Comparison of ENCODE assay signal across 1 cellular context in the genomic region with DNA sequence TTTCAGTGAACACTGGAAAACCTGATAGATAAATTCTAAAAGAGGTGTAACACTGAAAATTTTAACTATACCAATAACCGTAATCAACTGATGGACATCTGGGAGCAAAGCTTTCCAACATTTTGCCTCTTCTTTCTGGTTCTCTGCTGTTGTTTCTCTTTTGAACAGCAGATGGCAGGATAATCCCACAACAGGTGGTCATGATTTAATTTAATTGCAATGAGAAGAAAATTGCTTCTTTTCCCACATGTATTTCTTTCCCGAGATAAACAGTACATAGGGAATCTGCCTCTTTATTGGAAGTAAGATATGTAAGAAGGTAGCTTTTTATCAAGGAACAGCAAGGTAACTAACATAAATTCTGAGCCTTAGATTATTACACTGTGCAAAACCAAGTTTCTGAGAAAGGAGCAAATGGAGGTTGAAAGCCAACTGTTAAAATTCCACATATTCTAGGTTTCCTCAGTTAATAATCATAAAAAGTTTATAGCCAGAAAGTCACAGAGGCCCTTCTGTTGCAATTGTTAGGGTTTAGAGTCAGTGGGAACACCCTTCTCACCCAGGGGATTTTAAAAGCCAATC.
TF ChIP-seq lines count a peak whose summit lies in the region.

No MANE protein-coding gene starts in this region.

TF ChIP-seq in K562, 482 proteins besides CTCF, POLR2A, EP300 and RAD21 (continued from another document and continues in another):
- no peak for TF ChIP-seq HDAC6 (IDR thresholded peaks at IDR 0.05; ENCODE audit: low read depth, low read length)
- TF ChIP-seq STAG1 (CRISPR knock-in tag; IDR thresholded peaks at IDR 0.05; ENCODE audit: borderline replicate concordance): peak; percentile 41; the same call in 1 of the 2 replicates
- no peak for TF ChIP-seq SMAD4 (CRISPR knock-in tag; conservative IDR thresholded peaks at IDR 0.05)
- TF ChIP-seq ZNF140 (CRISPR knock-in tag; IDR thresholded peaks at IDR 0.05): no peak
- TF ChIP-seq, protein P1, sequence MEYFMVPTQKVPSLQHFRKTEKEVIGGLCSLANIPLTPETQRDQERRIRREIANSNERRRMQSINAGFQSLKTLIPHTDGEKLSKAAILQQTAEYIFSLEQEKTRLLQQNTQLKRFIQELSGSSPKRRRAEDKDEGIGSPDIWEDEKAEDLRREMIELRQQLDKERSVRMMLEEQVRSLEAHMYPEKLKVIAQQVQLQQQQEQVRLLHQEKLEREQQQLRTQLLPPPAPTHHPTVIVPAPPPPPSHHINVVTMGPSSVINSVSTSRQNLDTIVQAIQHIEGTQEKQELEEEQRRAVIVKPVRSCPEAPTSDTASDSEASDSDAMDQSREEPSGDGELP (CRISPR knock-in tag; IDR thresholded peaks at IDR 0.05; ENCODE audit: borderline replicate concordance): no peak
- TF ChIP-seq, protein P2, sequence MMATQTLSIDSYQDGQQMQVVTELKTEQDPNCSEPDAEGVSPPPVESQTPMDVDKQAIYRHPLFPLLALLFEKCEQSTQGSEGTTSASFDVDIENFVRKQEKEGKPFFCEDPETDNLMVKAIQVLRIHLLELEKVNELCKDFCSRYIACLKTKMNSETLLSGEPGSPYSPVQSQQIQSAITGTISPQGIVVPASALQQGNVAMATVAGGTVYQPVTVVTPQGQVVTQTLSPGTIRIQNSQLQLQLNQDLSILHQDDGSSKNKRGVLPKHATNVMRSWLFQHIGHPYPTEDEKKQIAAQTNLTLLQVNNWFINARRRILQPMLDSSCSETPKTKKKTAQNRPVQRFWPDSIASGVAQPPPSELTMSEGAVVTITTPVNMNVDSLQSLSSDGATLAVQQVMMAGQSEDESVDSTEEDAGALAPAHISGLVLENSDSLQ (IDR thresholded peaks at IDR 0.05): peak; percentile 47; the same call in 1 of the 2 replicates
- no peak for TF ChIP-seq TRIM28 (IDR thresholded peaks at IDR 0.05)
- no peak for TF ChIP-seq NRF1 (conservative IDR thresholded peaks at IDR 0.05 in 1 of 2, IDR thresholded peaks at IDR 0.05 in 1 of 2)
- TF ChIP-seq, protein P3, sequence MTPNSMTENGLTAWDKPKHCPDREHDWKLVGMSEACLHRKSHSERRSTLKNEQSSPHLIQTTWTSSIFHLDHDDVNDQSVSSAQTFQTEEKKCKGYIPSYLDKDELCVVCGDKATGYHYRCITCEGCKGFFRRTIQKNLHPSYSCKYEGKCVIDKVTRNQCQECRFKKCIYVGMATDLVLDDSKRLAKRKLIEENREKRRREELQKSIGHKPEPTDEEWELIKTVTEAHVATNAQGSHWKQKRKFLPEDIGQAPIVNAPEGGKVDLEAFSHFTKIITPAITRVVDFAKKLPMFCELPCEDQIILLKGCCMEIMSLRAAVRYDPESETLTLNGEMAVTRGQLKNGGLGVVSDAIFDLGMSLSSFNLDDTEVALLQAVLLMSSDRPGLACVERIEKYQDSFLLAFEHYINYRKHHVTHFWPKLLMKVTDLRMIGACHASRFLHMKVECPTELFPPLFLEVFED (CRISPR knock-in tag; conservative IDR thresholded peaks at IDR 0.05): no peak
- TF ChIP-seq MECOM (CRISPR knock-in tag; IDR thresholded peaks at IDR 0.05): no peak
- TF ChIP-seq, protein P4, sequence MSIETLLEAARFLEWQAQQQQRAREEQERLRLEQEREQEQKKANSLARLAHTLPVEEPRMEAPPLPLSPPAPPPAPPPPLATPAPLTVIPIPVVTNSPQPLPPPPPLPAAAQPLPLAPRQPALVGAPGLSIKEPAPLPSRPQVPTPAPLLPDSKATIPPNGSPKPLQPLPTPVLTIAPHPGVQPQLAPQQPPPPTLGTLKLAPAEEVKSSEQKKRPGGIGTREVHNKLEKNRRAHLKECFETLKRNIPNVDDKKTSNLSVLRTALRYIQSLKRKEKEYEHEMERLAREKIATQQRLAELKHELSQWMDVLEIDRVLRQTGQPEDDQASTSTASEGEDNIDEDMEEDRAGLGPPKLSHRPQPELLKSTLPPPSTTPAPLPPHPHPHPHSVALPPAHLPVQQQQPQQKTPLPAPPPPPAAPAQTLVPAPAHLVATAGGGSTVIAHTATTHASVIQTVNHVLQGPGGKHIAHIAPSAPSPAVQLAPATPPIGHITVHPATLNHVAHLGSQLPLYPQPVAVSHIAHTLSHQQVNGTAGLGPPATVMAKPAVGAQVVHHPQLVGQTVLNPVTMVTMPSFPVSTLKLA (conservative IDR thresholded peaks at IDR 0.05): peak in 1 of 2 experiments; percentile 49; a peak in 2 of 4 replicates
- no peak for TF ChIP-seq NFATC3 (IDR thresholded peaks at IDR 0.05)
- TF ChIP-seq ZNF232 (CRISPR knock-in tag; IDR thresholded peaks at IDR 0.05): no peak
- no peak for TF ChIP-seq ZEB2 (IDR thresholded peaks at IDR 0.05)
- no peak for TF ChIP-seq HMG20A (CRISPR knock-in tag; conservative IDR thresholded peaks at IDR 0.05)
- TF ChIP-seq ETV6 (IDR thresholded peaks at IDR 0.05; ENCODE audit: borderline replicate concordance in 1 of 2, low read depth in 2 of 2, low read length in 1 of 2): no peak
- TF ChIP-seq ETV6 (CRISPR knock-in tag; IDR thresholded peaks at IDR 0.05; ENCODE audit: borderline replicate concordance): no peak
- TF ChIP-seq ZC3H4 (CRISPR knock-in tag; IDR thresholded peaks at IDR 0.05; ENCODE audit: borderline replicate concordance): no peak
- TF ChIP-seq, protein P5, sequence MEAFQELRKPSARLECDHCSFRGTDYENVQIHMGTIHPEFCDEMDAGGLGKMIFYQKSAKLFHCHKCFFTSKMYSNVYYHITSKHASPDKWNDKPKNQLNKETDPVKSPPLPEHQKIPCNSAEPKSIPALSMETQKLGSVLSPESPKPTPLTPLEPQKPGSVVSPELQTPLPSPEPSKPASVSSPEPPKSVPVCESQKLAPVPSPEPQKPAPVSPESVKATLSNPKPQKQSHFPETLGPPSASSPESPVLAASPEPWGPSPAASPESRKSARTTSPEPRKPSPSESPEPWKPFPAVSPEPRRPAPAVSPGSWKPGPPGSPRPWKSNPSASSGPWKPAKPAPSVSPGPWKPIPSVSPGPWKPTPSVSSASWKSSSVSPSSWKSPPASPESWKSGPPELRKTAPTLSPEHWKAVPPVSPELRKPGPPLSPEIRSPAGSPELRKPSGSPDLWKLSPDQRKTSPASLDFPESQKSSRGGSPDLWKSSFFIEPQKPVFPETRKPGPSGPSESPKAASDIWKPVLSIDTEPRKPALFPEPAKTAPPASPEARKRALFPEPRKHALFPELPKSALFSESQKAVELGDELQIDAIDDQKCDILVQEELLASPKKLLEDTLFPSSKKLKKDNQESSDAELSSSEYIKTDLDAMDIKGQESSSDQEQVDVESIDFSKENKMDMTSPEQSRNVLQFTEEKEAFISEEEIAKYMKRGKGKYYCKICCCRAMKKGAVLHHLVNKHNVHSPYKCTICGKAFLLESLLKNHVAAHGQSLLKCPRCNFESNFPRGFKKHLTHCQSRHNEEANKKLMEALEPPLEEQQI (IDR thresholded peaks at IDR 0.05): no peak
- TF ChIP-seq, protein P6, sequence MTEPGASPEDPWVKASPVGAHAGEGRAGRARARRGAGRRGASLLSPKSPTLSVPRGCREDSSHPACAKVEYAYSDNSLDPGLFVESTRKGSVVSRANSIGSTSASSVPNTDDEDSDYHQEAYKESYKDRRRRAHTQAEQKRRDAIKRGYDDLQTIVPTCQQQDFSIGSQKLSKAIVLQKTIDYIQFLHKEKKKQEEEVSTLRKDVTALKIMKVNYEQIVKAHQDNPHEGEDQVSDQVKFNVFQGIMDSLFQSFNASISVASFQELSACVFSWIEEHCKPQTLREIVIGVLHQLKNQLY (CRISPR knock-in tag; conservative IDR thresholded peaks at IDR 0.05): 0 out of 4 replicates have a peak, but pooled peaks of 1 of the 2 experiments have one; percentile 9
- TF ChIP-seq, protein P7, sequence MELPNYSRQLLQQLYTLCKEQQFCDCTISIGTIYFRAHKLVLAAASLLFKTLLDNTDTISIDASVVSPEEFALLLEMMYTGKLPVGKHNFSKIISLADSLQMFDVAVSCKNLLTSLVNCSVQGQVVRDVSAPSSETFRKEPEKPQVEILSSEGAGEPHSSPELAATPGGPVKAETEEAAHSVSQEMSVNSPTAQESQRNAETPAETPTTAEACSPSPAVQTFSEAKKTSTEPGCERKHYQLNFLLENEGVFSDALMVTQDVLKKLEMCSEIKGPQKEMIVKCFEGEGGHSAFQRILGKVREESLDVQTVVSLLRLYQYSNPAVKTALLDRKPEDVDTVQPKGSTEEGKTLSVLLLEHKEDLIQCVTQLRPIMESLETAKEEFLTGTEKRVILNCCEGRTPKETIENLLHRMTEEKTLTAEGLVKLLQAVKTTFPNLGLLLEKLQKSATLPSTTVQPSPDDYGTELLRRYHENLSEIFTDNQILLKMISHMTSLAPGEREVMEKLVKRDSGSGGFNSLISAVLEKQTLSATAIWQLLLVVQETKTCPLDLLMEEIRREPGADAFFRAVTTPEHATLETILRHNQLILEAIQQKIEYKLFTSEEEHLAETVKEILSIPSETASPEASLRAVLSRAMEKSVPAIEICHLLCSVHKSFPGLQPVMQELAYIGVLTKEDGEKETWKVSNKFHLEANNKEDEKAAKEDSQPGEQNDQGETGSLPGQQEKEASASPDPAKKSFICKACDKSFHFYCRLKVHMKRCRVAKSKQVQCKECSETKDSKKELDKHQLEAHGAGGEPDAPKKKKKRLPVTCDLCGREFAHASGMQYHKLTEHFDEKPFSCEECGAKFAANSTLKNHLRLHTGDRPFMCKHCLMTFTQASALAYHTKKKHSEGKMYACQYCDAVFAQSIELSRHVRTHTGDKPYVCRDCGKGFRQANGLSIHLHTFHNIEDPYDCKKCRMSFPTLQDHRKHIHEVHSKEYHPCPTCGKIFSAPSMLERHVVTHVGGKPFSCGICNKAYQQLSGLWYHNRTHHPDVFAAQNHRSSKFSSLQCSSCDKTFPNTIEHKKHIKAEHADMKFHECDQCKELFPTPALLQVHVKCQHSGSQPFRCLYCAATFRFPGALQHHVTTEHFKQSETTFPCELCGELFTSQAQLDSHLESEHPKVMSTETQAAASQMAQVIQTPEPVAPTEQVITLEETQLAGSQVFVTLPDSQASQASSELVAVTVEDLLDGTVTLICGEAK (IDR thresholded peaks at IDR 0.05): peak; percentile 19; the same call in 1 of the 2 replicates
- TF ChIP-seq, protein P7 (CRISPR knock-in tag; IDR thresholded peaks at IDR 0.05): no peak
- no peak for TF ChIP-seq FOXK1 (CRISPR knock-in tag; IDR thresholded peaks at IDR 0.05; ENCODE audit: borderline replicate concordance)
- no peak for TF ChIP-seq SMARCB1 (IDR thresholded peaks at IDR 0.05; ENCODE audit: insufficient read length, low read depth)
- TF ChIP-seq, protein P8, sequence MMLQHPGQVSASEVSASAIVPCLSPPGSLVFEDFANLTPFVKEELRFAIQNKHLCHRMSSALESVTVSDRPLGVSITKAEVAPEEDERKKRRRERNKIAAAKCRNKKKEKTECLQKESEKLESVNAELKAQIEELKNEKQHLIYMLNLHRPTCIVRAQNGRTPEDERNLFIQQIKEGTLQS (IDR thresholded peaks at IDR 0.05): no peak
- TF ChIP-seq, protein P8 (CRISPR knock-in tag; conservative IDR thresholded peaks at IDR 0.05): 0 out of 2 replicates have a peak, but pooled peaks have one; percentile 45
- TF ChIP-seq RBM14 (IDR thresholded peaks at IDR 0.05; ENCODE audit: borderline replicate concordance, insufficient read depth, low read depth, low read length): no peak
- TF ChIP-seq MCM2 (IDR thresholded peaks at IDR 0.05; ENCODE audit: low read depth): no peak
- peak; percentile 72; the same call in 1 of the 2 replicates for TF ChIP-seq CC2D1A (IDR thresholded peaks at IDR 0.05)
- TF ChIP-seq, protein P9, sequence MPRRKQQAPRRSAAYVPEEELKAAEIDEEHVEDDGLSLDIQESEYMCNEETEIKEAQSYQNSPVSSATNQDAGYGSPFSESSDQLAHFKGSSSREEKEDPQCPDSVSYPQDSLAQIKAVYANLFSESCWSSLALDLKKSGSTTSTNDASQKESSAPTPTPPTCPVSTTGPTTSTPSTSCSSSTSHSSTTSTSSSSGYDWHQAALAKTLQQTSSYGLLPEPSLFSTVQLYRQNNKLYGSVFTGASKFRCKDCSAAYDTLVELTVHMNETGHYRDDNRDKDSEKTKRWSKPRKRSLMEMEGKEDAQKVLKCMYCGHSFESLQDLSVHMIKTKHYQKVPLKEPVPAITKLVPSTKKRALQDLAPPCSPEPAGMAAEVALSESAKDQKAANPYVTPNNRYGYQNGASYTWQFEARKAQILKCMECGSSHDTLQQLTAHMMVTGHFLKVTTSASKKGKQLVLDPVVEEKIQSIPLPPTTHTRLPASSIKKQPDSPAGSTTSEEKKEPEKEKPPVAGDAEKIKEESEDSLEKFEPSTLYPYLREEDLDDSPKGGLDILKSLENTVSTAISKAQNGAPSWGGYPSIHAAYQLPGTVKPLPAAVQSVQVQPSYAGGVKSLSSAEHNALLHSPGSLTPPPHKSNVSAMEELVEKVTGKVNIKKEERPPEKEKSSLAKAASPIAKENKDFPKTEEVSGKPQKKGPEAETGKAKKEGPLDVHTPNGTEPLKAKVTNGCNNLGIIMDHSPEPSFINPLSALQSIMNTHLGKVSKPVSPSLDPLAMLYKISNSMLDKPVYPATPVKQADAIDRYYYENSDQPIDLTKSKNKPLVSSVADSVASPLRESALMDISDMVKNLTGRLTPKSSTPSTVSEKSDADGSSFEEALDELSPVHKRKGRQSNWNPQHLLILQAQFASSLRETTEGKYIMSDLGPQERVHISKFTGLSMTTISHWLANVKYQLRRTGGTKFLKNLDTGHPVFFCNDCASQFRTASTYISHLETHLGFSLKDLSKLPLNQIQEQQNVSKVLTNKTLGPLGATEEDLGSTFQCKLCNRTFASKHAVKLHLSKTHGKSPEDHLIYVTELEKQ (CRISPR knock-in tag; IDR thresholded peaks at IDR 0.05): no peak
